ENCODE assay signal across 12 cellular contexts in genomic region chr1:32801096-32801713, GRCh38. TPM values are rescaled to one million over a fixed set of nuclear protein-coding genes. Genes with fewer than 3 reads are reported as not detected.
DNase-seq lines count a peak whose midpoint lies in the region; ATAC-seq and TF ChIP-seq lines count a peak whose summit lies in the region.
"Had no signal": no experiment of that assay in that cellular context is flagged by ENCODE, and none has a peak within 500 bp of the region (broad histone marks: within the 10 kb centered on the region; RNA-seq: fewer than 3 reads in every experiment).

No MANE protein-coding gene starts in this region.

- peak; percentile 51 for ATAC-seq in activated CD8-positive, alpha-beta T cell treated with anti-CD3 and anti-CD28 coated beads for 36 hours
- ATAC-seq in stimulated activated naive B cell treated with anti-CD40 and anti-IgM and Interleukin-4, amounts not matched to agents 10 μg/mL and 1 μg/mL and 100 μg/mL, for 72 hours (replicated peaks) = peak; percentile 60 to 70

- H3K27ac Mint-ChIP-seq in activated CD8-positive, alpha-beta T cell treated with anti-CD3 and anti-CD28 coated beads for 36 hours = peak overlapping the region; percentile 93
- H3K27ac Mint-ChIP-seq in chondrocyte (ENCODE audit: unreplicated experiment) (peak overlapping the region; percentile 32), CD14-positive monocyte (no peak overlapping the region)
- H3K27ac Mint-ChIP-seq in stimulated activated naive B cell treated with anti-CD40 and anti-IgM and Interleukin-4, amounts not matched to agents 10 μg/mL and 1 μg/mL and 100 μg/mL, for 72 hours = peak overlapping the region; percentile 56

- no peaks in the 10 kb centered on the region for H3K27me3 Mint-ChIP-seq in activated CD8-positive, alpha-beta T cell treated with anti-CD3 and anti-CD28 coated beads for 36 hours
- no peaks in the 10 kb centered on the region for H3K27me3 Mint-ChIP-seq in chondrocyte (ENCODE audit: low read depth)
- no peaks in the 10 kb centered on the region for H3K27me3 Mint-ChIP-seq in stimulated activated naive B cell treated with anti-CD40 and anti-IgM and Interleukin-4, amounts not matched to agents 10 μg/mL and 1 μg/mL and 100 μg/mL, for 72 hours
- H3K27me3 Mint-ChIP-seq in CD14-positive monocyte (ENCODE audit: low read depth in 3 of 3) = peaks cover 0 to 2% (median 0%) of the 10 kb centered on the region in 3 donors

- H3K36me3 Mint-ChIP-seq in activated CD8-positive, alpha-beta T cell treated with anti-CD3 and anti-CD28 coated beads for 36 hours (ENCODE audit: low read depth) = peaks cover 76% of the 10 kb centered on the region
- H3K36me3 Mint-ChIP-seq in chondrocyte (ENCODE audit: low read depth) (peaks cover 28% of the 10 kb centered on the region), CD14-positive monocyte (peaks cover 56 to 85% of the 10 kb centered on the region in 2 donors)
- H3K36me3 Mint-ChIP-seq in stimulated activated naive B cell treated with anti-CD40 and anti-IgM and Interleukin-4, amounts not matched to agents 10 μg/mL and 1 μg/mL and 100 μg/mL, for 72 hours = peaks cover 45 to 63% of the 10 kb centered on the region in 2 donors

- peak; percentile 43 for DNase-seq in stimulated activated CD4-positive, alpha-beta T cell treated with anti-CD3 and anti-CD28 coated beads, Interleukin-15, amount 100 ng/mL, for 24 hours
- DNase-seq in stimulated activated CD4-positive, alpha-beta T cell treated with anti-CD3 and anti-CD28 coated beads, Interleukin-4, amount 100 ng/mL, for 4 hours = no peak
- DNase-seq in activated CD8-positive, alpha-beta T cell treated with anti-CD3 and anti-CD28 coated beads for 36 hours = peak; percentile 62
- DNase-seq in chondrocyte (ENCODE audit: low spot score) = no peak
- no peak for DNase-seq in stimulated activated naive B cell treated with anti-CD40 and anti-IgM and Interleukin-4, amounts not matched to agents 10 μg/mL and 1 μg/mL and 100 μg/mL, for 72 hours
- DNase-seq in putamen (ENCODE audit: low spot score) = no peak
- DNase-seq in CD14-positive monocyte (ENCODE audit: low spot score) = no peak
- DNase-seq in hypothalamus (lab: John Stamatoyannopoulos, UW) = no peak
- DNase-seq: AML-193, hippocampal formation, NCI-H526 treated with DMSO at 0.1 percent for 48 hours, spleen had no signal

- intact Hi-C loops in activated CD8-positive, alpha-beta T cell treated with anti-CD3 and anti-CD28 coated beads for 36 hours (cut with micrococcal nuclease) = no loop called here
- intact Hi-C loops in CD14-positive monocyte (cut with micrococcal nuclease) = no loop called here

- CTCF ChIA-PET in activated CD8-positive, alpha-beta T cell treated with anti-CD3 and anti-CD28 coated beads for 36 hours (lab: Charles Lee) = no interaction called here

- peaks cover 59% of the 10 kb centered on the region for H3K4me1 Mint-ChIP-seq in activated CD8-positive, alpha-beta T cell treated with anti-CD3 and anti-CD28 coated beads for 36 hours (ENCODE audit: low read depth)
- H3K4me1 Mint-ChIP-seq in chondrocyte (ENCODE audit: low read depth) (peaks cover 41% of the 10 kb centered on the region), CD14-positive monocyte (no peaks in the 10 kb centered on the region)
- peaks cover 21 to 45% of the 10 kb centered on the region in 2 donors for H3K4me1 Mint-ChIP-seq in stimulated activated naive B cell treated with anti-CD40 and anti-IgM and Interleukin-4, amounts not matched to agents 10 μg/mL and 1 μg/mL and 100 μg/mL, for 72 hours

- no peak for TF ChIP-seq CTCF in activated CD8-positive, alpha-beta T cell treated with anti-CD3 and anti-CD28 coated beads for 36 hours (IDR thresholded peaks at IDR 0.05)
- TF ChIP-seq CTCF in chondrocyte (IDR thresholded peaks at IDR 0.05) (no peak), CD14-positive monocyte (IDR thresholded peaks at IDR 0.05) (no peak)

- H3K9me3 Mint-ChIP-seq in activated CD8-positive, alpha-beta T cell treated with anti-CD3 and anti-CD28 coated beads for 36 hours = no peaks in the 10 kb centered on the region
- no peaks in the 10 kb centered on the region for H3K9me3 Mint-ChIP-seq in chondrocyte (ENCODE audit: low read depth)
- no peaks in the 10 kb centered on the region for H3K9me3 Mint-ChIP-seq in stimulated activated naive B cell treated with anti-CD40 and anti-IgM and Interleukin-4, amounts not matched to agents 10 μg/mL and 1 μg/mL and 100 μg/mL, for 72 hours
- H3K9me3 Mint-ChIP-seq in CD14-positive monocyte = peaks cover 0 to 3% (median 1%) of the 10 kb centered on the region in 7 donors

- POLR2A ChIA-PET in activated CD8-positive, alpha-beta T cell treated with anti-CD3 and anti-CD28 coated beads for 36 hours (lab: Charles Lee) = interaction anchor here (0.6 to 3.6 kb wide), 3 partner anchors 10 to 18 kb away, joined by 4 to 39 read pairs (median 4); partner anchors contain the start of genes S100PBP and YARS1

- peak overlapping the region; percentile 25 for H3K4me3 Mint-ChIP-seq in activated CD8-positive, alpha-beta T cell treated with anti-CD3 and anti-CD28 coated beads for 36 hours
- H3K4me3 Mint-ChIP-seq in chondrocyte (ENCODE audit: unreplicated experiment) = no peak overlapping the region
- H3K4me3 Mint-ChIP-seq in stimulated activated naive B cell treated with anti-CD40 and anti-IgM and Interleukin-4, amounts not matched to agents 10 μg/mL and 1 μg/mL and 100 μg/mL, for 72 hours = no peak overlapping the region
- H3K4me3 Mint-ChIP-seq in CD14-positive monocyte = no peak overlapping the region

RNA-seq across cellular contexts. Expression of gene YARS1, which starts 16.0 kb away (rescaled TPM):
- total RNA-seq in activated CD8-positive, alpha-beta T cell treated with anti-CD3 and anti-CD28 coated beads for 36 hours = 100 to 1,000 TPM; 231 to 238 TPM
- total RNA-seq in chondrocyte = 52.2 to 160 TPM (median 147 TPM) in 3 replicates
- 10 to 100 TPM; 39.8 to 42.7 TPM for polyA plus RNA-seq in CD14-positive monocyte

RNA-seq across cellular contexts. Expression of gene S100PBP, which starts 16.2 kb away (rescaled TPM):
- 10 to 100 TPM; 25.7 to 27.3 TPM for total RNA-seq in activated CD8-positive, alpha-beta T cell treated with anti-CD3 and anti-CD28 coated beads for 36 hours
- total RNA-seq in chondrocyte = 39.6 to 55.8 TPM (median 40.5 TPM) in 3 replicates
- polyA plus RNA-seq in CD14-positive monocyte = 1 to 10 TPM; 6.6 to 7.1 TPM

Comparison
In these comparisons a context has a peak if more than half of its experiments do, and no peak if none do; other contexts are left out.
1. DNase-seq: peak in stimulated activated CD4-positive, alpha-beta T cell treated with anti-CD3 and anti-CD28 coated beads, Interleukin-15, amount 100 ng/mL, for 24 hours (single experiment) and activated CD8-positive, alpha-beta T cell treated with anti-CD3 and anti-CD28 coated beads for 36 hours (single experiment); none in stimulated activated CD4-positive, alpha-beta T cell treated with anti-CD3 and anti-CD28 coated beads, Interleukin-4, amount 100 ng/mL, for 4 hours (0 of 2), chondrocyte (single experiment), stimulated activated naive B cell treated with anti-CD40 and anti-IgM and Interleukin-4, amounts not matched to agents 10 μg/mL and 1 μg/mL and 100 μg/mL, for 72 hours (single experiment), putamen (single experiment), CD14-positive monocyte (single experiment) and hypothalamus (0 of 51).
2. H3K27ac Mint-ChIP-seq: peak in activated CD8-positive, alpha-beta T cell treated with anti-CD3 and anti-CD28 coated beads for 36 hours (single experiment), chondrocyte (single experiment) and stimulated activated naive B cell treated with anti-CD40 and anti-IgM and Interleukin-4, amounts not matched to agents 10 μg/mL and 1 μg/mL and 100 μg/mL, for 72 hours (single experiment); none in CD14-positive monocyte (0 of 7).